ENCODE assay signal across 1 cellular context in the genomic region with DNA sequence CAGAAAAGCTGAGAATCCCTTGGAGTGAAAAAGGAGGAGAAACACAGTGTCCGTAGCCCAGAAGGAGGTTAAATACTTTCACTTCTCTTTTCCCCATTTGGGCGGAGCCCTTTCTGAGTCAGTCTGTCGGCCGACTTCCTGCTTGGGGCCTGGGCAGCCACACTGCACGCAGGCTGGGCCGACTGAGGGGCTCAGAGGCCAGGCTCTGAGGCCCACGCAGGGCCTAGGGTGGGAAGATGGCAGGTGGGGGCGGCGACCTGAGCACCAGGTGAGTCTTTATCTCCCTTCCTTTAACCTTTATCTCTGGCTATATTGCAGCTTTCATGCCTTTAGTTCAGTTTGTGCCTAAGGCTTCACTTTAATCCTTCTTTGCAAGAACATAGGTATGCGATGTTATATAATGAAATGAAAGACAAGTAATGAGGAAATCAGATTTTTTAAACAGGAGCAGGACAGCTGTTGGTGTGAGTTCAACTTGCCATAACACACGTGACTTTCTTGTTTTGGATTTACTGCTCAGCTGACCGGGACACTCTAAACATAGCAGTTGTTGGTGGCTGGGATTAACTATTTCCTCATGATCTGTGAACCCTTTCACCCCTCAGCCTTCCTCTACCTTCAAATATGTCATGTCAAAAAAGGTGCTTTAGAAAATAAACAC.
TF ChIP-seq lines count a peak whose summit lies in the region.

A gene (plus strand): TSS at position 141 of the 661 bp plus-strand sequence. CDS start 96 bp downstream, at position 237.

TF ChIP-seq in K562, 482 proteins besides CTCF, POLR2A, EP300 and RAD21 (continued from another document and continues in another):
- TF ChIP-seq, protein P1, sequence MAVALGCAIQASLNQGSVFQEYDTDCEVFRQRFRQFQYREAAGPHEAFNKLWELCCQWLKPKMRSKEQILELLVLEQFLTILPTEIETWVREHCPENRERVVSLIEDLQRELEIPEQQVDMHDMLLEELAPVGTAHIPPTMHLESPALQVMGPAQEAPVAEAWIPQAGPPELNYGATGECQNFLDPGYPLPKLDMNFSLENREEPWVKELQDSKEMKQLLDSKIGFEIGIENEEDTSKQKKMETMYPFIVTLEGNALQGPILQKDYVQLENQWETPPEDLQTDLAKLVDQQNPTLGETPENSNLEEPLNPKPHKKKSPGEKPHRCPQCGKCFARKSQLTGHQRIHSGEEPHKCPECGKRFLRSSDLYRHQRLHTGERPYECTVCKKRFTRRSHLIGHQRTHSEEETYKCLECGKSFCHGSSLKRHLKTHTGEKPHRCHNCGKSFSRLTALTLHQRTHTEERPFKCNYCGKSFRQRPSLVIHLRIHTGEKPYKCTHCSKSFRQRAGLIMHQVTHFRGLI (CRISPR knock-in tag; IDR thresholded peaks at IDR 0.05): no peak
- TF ChIP-seq ARID2 (IDR thresholded peaks at IDR 0.05) (no peak), ZNF140 (CRISPR knock-in tag; IDR thresholded peaks at IDR 0.05) (no peak), ZNF146 (CRISPR knock-in tag; IDR thresholded peaks at IDR 0.05; ENCODE audit: unreplicated experiment) (no peak), KLF1 (tag; IDR thresholded peaks at IDR 0.05) (no peak), POLR2B (IDR thresholded peaks at IDR 0.05; ENCODE audit: low read depth, partially characterized antibody) (peak; percentile 38), ZNF232 (CRISPR knock-in tag; IDR thresholded peaks at IDR 0.05) (no peak), FOXM1 (IDR thresholded peaks at IDR 0.05; ENCODE audit: low read depth) (no peak), FOXM1 (CRISPR knock-in tag; IDR thresholded peaks at IDR 0.05; ENCODE audit: low read depth) (no peak), RAD51 (IDR thresholded peaks at IDR 0.05; ENCODE audit: borderline replicate concordance, low read depth) (peak; percentile 76; the same call in 1 of the 2 replicates), CHD2 (IDR thresholded peaks at IDR 0.05; ENCODE audit: low read depth, low read length) (no peak), RBM22 (IDR thresholded peaks at IDR 0.05; ENCODE audit: low read depth, low read length, poor library complexity, severe bottlenecking) (no peak), DMBX1 (CRISPR knock-in tag; IDR thresholded peaks at IDR 0.05; ENCODE audit: borderline replicate concordance) (no peak), ZNF644 (tag; IDR thresholded peaks at IDR 0.05; ENCODE audit: low read depth) (no peak), RBM15 (IDR thresholded peaks at IDR 0.05; ENCODE audit: insufficient read depth, low read length) (no peak), HDAC3 (IDR thresholded peaks at IDR 0.05; ENCODE audit: borderline replicate concordance, partially characterized antibody) (no peak), CAMTA2 (CRISPR knock-in tag; conservative IDR thresholded peaks at IDR 0.05) (no peak), NR4A1 (CRISPR knock-in tag; IDR thresholded peaks at IDR 0.05) (no peak), NR4A1 (tag; IDR thresholded peaks at IDR 0.05) (no peak), ZNF12 (CRISPR knock-in tag; IDR thresholded peaks at IDR 0.05) (no peak), TGIF2 (CRISPR knock-in tag; IDR thresholded peaks at IDR 0.05) (no peak), EGR1 (conservative IDR thresholded peaks at IDR 0.05) (peak; percentile 29; the same call in 1 of the 2 replicates), MIER1 (IDR thresholded peaks at IDR 0.05; ENCODE audit: low read depth) (no peak), NFE2 (IDR thresholded peaks at IDR 0.05; ENCODE audit: low read depth) (no peak)
- TF ChIP-seq, protein P2, sequence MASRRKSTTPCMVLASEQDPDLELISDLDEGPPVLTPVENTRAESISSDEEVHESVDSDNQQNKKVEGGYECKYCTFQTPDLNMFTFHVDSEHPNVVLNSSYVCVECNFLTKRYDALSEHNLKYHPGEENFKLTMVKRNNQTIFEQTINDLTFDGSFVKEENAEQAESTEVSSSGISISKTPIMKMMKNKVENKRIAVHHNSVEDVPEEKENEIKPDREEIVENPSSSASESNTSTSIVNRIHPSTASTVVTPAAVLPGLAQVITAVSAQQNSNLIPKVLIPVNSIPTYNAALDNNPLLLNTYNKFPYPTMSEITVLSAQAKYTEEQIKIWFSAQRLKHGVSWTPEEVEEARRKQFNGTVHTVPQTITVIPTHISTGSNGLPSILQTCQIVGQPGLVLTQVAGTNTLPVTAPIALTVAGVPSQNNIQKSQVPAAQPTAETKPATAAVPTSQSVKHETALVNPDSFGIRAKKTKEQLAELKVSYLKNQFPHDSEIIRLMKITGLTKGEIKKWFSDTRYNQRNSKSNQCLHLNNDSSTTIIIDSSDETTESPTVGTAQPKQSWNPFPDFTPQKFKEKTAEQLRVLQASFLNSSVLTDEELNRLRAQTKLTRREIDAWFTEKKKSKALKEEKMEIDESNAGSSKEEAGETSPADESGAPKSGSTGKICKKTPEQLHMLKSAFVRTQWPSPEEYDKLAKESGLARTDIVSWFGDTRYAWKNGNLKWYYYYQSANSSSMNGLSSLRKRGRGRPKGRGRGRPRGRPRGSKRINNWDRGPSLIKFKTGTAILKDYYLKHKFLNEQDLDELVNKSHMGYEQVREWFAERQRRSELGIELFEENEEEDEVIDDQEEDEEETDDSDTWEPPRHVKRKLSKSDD (conservative IDR thresholded peaks at IDR 0.05; ENCODE audit: low read length): no peak
- TF ChIP-seq, protein P3, sequence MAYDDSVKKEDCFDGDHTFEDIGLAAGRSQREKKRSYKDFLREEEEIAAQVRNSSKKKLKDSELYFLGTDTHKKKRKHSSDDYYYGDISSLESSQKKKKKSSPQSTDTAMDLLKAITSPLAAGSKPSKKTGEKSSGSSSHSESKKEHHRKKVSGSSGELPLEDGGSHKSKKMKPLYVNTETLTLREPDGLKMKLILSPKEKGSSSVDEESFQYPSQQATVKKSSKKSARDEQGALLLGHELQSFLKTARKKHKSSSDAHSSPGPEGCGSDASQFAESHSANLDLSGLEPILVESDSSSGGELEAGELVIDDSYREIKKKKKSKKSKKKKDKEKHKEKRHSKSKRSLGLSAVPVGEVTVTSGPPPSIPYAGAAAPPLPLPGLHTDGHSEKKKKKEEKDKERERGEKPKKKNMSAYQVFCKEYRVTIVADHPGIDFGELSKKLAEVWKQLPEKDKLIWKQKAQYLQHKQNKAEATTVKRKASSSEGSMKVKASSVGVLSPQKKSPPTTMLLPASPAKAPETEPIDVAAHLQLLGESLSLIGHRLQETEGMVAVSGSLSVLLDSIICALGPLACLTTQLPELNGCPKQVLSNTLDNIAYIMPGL (CRISPR knock-in tag; IDR thresholded peaks at IDR 0.05): no peak
- TF ChIP-seq, protein P4, sequence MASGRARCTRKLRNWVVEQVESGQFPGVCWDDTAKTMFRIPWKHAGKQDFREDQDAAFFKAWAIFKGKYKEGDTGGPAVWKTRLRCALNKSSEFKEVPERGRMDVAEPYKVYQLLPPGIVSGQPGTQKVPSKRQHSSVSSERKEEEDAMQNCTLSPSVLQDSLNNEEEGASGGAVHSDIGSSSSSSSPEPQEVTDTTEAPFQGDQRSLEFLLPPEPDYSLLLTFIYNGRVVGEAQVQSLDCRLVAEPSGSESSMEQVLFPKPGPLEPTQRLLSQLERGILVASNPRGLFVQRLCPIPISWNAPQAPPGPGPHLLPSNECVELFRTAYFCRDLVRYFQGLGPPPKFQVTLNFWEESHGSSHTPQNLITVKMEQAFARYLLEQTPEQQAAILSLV (tag; IDR thresholded peaks at IDR 0.05): no peak
- TF ChIP-seq, protein P5, sequence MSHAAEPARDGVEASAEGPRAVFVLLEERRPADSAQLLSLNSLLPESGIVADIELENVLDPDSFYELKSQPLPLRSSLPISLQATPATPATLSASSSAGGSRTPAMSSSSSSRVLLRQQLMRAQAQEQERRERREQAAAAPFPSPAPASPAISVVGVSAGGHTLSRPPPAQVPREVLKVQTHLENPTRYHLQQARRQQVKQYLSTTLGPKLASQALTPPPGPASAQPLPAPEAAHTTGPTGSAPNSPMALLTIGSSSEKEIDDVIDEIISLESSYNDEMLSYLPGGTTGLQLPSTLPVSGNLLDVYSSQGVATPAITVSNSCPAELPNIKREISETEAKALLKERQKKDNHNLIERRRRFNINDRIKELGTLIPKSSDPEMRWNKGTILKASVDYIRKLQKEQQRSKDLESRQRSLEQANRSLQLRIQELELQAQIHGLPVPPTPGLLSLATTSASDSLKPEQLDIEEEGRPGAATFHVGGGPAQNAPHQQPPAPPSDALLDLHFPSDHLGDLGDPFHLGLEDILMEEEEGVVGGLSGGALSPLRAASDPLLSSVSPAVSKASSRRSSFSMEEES (CRISPR knock-in tag; IDR thresholded peaks at IDR 0.05): peak; percentile 77
- TF ChIP-seq, protein P6, sequence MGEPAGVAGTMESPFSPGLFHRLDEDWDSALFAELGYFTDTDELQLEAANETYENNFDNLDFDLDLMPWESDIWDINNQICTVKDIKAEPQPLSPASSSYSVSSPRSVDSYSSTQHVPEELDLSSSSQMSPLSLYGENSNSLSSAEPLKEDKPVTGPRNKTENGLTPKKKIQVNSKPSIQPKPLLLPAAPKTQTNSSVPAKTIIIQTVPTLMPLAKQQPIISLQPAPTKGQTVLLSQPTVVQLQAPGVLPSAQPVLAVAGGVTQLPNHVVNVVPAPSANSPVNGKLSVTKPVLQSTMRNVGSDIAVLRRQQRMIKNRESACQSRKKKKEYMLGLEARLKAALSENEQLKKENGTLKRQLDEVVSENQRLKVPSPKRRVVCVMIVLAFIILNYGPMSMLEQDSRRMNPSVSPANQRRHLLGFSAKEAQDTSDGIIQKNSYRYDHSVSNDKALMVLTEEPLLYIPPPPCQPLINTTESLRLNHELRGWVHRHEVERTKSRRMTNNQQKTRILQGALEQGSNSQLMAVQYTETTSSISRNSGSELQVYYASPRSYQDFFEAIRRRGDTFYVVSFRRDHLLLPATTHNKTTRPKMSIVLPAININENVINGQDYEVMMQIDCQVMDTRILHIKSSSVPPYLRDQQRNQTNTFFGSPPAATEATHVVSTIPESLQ (CRISPR knock-in tag; IDR thresholded peaks at IDR 0.05): no peak
- TF ChIP-seq, protein P7, sequence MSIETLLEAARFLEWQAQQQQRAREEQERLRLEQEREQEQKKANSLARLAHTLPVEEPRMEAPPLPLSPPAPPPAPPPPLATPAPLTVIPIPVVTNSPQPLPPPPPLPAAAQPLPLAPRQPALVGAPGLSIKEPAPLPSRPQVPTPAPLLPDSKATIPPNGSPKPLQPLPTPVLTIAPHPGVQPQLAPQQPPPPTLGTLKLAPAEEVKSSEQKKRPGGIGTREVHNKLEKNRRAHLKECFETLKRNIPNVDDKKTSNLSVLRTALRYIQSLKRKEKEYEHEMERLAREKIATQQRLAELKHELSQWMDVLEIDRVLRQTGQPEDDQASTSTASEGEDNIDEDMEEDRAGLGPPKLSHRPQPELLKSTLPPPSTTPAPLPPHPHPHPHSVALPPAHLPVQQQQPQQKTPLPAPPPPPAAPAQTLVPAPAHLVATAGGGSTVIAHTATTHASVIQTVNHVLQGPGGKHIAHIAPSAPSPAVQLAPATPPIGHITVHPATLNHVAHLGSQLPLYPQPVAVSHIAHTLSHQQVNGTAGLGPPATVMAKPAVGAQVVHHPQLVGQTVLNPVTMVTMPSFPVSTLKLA (conservative IDR thresholded peaks at IDR 0.05): peak; percentile 74 to 86
- TF ChIP-seq, protein P8, sequence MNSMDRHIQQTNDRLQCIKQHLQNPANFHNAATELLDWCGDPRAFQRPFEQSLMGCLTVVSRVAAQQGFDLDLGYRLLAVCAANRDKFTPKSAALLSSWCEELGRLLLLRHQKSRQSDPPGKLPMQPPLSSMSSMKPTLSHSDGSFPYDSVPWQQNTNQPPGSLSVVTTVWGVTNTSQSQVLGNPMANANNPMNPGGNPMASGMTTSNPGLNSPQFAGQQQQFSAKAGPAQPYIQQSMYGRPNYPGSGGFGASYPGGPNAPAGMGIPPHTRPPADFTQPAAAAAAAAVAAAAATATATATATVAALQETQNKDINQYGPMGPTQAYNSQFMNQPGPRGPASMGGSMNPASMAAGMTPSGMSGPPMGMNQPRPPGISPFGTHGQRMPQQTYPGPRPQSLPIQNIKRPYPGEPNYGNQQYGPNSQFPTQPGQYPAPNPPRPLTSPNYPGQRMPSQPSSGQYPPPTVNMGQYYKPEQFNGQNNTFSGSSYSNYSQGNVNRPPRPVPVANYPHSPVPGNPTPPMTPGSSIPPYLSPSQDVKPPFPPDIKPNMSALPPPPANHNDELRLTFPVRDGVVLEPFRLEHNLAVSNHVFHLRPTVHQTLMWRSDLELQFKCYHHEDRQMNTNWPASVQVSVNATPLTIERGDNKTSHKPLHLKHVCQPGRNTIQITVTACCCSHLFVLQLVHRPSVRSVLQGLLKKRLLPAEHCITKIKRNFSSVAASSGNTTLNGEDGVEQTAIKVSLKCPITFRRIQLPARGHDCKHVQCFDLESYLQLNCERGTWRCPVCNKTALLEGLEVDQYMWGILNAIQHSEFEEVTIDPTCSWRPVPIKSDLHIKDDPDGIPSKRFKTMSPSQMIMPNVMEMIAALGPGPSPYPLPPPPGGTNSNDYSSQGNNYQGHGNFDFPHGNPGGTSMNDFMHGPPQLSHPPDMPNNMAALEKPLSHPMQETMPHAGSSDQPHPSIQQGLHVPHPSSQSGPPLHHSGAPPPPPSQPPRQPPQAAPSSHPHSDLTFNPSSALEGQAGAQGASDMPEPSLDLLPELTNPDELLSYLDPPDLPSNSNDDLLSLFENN (IDR thresholded peaks at IDR 0.05; ENCODE audit: low read depth in 2 of 2, low read length in 2 of 2): no peak
- TF ChIP-seq, protein P9, sequence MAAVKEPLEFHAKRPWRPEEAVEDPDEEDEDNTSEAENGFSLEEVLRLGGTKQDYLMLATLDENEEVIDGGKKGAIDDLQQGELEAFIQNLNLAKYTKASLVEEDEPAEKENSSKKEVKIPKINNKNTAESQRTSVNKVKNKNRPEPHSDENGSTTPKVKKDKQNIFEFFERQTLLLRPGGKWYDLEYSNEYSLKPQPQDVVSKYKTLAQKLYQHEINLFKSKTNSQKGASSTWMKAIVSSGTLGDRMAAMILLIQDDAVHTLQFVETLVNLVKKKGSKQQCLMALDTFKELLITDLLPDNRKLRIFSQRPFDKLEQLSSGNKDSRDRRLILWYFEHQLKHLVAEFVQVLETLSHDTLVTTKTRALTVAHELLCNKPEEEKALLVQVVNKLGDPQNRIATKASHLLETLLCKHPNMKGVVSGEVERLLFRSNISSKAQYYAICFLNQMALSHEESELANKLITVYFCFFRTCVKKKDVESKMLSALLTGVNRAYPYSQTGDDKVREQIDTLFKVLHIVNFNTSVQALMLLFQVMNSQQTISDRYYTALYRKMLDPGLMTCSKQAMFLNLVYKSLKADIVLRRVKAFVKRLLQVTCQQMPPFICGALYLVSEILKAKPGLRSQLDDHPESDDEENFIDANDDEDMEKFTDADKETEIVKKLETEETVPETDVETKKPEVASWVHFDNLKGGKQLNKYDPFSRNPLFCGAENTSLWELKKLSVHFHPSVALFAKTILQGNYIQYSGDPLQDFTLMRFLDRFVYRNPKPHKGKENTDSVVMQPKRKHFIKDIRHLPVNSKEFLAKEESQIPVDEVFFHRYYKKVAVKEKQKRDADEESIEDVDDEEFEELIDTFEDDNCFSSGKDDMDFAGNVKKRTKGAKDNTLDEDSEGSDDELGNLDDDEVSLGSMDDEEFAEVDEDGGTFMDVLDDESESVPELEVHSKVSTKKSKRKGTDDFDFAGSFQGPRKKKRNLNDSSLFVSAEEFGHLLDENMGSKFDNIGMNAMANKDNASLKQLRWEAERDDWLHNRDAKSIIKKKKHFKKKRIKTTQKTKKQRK (IDR thresholded peaks at IDR 0.05; ENCODE audit: borderline replicate concordance, low read depth, low read length): no peak
- TF ChIP-seq, protein P10, sequence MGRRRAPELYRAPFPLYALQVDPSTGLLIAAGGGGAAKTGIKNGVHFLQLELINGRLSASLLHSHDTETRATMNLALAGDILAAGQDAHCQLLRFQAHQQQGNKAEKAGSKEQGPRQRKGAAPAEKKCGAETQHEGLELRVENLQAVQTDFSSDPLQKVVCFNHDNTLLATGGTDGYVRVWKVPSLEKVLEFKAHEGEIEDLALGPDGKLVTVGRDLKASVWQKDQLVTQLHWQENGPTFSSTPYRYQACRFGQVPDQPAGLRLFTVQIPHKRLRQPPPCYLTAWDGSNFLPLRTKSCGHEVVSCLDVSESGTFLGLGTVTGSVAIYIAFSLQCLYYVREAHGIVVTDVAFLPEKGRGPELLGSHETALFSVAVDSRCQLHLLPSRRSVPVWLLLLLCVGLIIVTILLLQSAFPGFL (CRISPR knock-in tag; IDR thresholded peaks at IDR 0.05): no peak
- TF ChIP-seq, protein P11, sequence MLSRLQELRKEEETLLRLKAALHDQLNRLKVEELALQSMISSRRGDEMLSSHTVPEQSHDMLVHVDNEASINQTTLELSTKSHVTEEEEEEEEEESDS (CRISPR knock-in tag; IDR thresholded peaks at IDR 0.05): no peak
